ENCODE assay signal across 5 cellular contexts in genomic region chr4:20598626-20599025, GRCh38.
"Had no signal": no experiment of that assay in that cellular context is flagged by ENCODE, and none has a peak within 500 bp of the region (broad histone marks: within the 10 kb centered on the region; RNA-seq: fewer than 3 reads in every experiment).

No MANE protein-coding gene starts in this region.

- H3K4me3 Mint-ChIP-seq: GM23338, H9 had no signal

- H3K4me1 Mint-ChIP-seq: GM23338, H9 had no signal

- ATAC-seq: GM23338, K562 had no signal

- H3K27ac Mint-ChIP-seq: GM23338, H9 had no signal

- DNase-seq: H9, HCEC 1CT, IMR-90 had no signal

- H3K4me3 ChIP-seq: GM23338, K562 had no signal

- H3K9me3 Mint-ChIP-seq: GM23338, H9 had no signal
